In the genomic region with DNA sequence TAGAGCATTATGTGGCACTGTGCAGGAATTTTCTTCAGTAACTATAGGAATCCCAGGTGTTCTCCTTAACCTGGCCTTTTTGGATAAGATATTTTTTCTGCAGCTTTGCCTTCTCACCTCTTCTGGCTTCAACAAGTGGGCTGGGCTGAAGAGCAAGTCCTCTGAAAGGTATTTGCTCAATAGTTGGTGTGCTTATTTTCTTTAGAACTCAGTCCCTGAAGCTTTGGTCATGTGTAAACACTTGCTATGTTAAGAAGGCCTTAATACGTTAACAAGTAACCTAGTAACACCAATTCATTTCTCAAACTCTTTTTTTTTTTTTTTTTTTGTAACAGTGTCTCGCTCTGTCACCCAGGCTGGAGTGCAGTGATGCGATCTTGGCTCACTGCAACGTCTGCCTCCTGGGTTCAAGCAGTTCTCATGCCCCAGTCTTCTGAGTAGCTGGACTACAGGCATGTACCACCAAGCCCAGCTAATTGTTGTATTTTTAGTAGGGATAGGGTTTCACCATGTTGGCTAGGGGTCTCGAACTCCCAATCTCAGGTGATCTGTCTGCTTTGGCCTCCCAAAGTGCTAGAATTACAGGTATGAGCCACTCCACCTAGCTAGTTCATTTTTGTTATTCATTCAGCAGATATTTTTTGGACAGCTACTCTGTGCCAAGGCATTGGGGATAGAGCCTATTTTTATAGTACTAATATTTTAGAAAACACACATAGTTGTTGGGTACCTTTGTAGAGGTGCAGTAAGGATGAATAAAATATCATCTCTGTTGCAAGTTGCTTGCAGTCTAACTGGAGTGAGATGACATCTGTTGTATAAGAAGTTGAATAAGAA, we compare ENCODE assay signal across 20 cellular contexts.
DNase-seq lines count a peak whose midpoint lies in the region; ATAC-seq and TF ChIP-seq lines count a peak whose summit lies in the region.
"Had no signal": no experiment of that assay in that cellular context is flagged by ENCODE, and none has a peak within 500 bp of the region (broad histone marks: within the 10 kb centered on the region; RNA-seq: fewer than 3 reads in every experiment).

No MANE protein-coding gene starts in this region.

- H3K27ac ChIP-seq in hepatocyte (peak overlapping the region; percentile 17), lower lobe of right lung (peak overlapping the region; percentile 4), upper lobe of right lung (peak overlapping the region; percentile 21)
- H3K27ac ChIP-seq: 22Rv1, RWPE1, SJCRH30 had no signal

- H3K4me2 ChIP-seq in hepatocyte, result peak overlapping the region; percentile 52

- no peak overlapping the region for H2AFZ ChIP-seq in hepatocyte

- peaks cover 89% of the 10 kb centered on the region for H3K79me2 ChIP-seq in hepatocyte

- H3K27me3 ChIP-seq in hepatocyte, result no peaks in the 10 kb centered on the region
- H3K27me3 ChIP-seq in lower lobe of right lung (ENCODE audit: low read depth), result no peaks in the 10 kb centered on the region
- H3K27me3 ChIP-seq in upper lobe of right lung, result no peaks in the 10 kb centered on the region
- H3K27me3 ChIP-seq: SJCRH30 had no signal

- 81% methylated on average over 5 of the region's 5 CpGs for WGBS in hepatocyte (ENCODE audit: low lambda C conversion rate, missing lambda C conversion rate)

- H3K9me3 ChIP-seq in hepatocyte (ENCODE audit: low read depth) (no peaks in the 10 kb centered on the region), lower lobe of right lung (no peaks in the 10 kb centered on the region), upper lobe of right lung (no peaks in the 10 kb centered on the region)
- H3K9me3 ChIP-seq: SJCRH30 had no signal

- ATAC-seq in lower lobe of right lung (peak; percentile 92 to 97), upper lobe of right lung (peak; percentile 91), GM21529 (IDR thresholded peaks at IDR 0.05; ENCODE audit: unreplicated experiment) (no peak)

- TF ChIP-seq CTCF in hepatocyte (IDR thresholded peaks at IDR 0.05; ENCODE audit: poor library complexity) (no peak), lower lobe of right lung (IDR thresholded peaks at IDR 0.05) (no peak), upper lobe of right lung (IDR thresholded peaks at IDR 0.05) (no peak)

- DNase-seq in NCI-H2029 (lab: John Stamatoyannopoulos, UW), result peak; percentile 13
- DNase-seq in NCI-H2029 treated with DMSO at 0.1 percent for 48 hours (lab: John Stamatoyannopoulos, UW), result no peak
- DNase-seq in hepatocyte (ENCODE audit: low spot score), result peak; percentile 24
- no peak for DNase-seq in lower lobe of right lung
- DNase-seq in upper lobe of right lung, result no peak
- DNase-seq in effector CD8-positive, alpha-beta T cell (lab: John Stamatoyannopoulos, UW), result no peak
- no peak for DNase-seq in NCI-H69 (lab: John Stamatoyannopoulos, UW)
- DNase-seq: C1 segment of cervical spinal cord; DMS153; H7; Kasumi-1; NCI-H1417; NCI-H1930; NCI-H524 treated with DMSO at 0.1 percent for 48 hours; NK-92 treated with Interleukin-12 subunit alpha and Interleukin-12 subunit beta, amount 100 ng/mL, for 24 hours; OCI-M1 had no signal

- peaks cover 46% of the 10 kb centered on the region for H4K20me1 ChIP-seq in hepatocyte (ENCODE audit: insufficient read depth, poor library complexity, severe bottlenecking)

- no peaks in the 10 kb centered on the region for H3K36me3 ChIP-seq in hepatocyte (replicated peaks; ENCODE audit: insufficient read depth, low read depth)
- H3K36me3 ChIP-seq in lower lobe of right lung, result no peaks in the 10 kb centered on the region
- H3K36me3 ChIP-seq in upper lobe of right lung, result no peaks in the 10 kb centered on the region

- H3K9me2 ChIP-seq in hepatocyte (replicated peaks; ENCODE audit: insufficient read depth), result no peaks in the 10 kb centered on the region

- intact Hi-C loops in lower lobe of right lung (cut with DNase I) (no loop called here), upper lobe of right lung (cut with DNase I) (no loop called here)

- H3K4me3 ChIP-seq in hepatocyte, result no peak overlapping the region
- H3K4me3 ChIP-seq in lower lobe of right lung, result no peak overlapping the region
- H3K4me3 ChIP-seq in upper lobe of right lung, result no peak overlapping the region
- H3K4me3 ChIP-seq: SJCRH30 had no signal

- H3K4me1 ChIP-seq in hepatocyte (ENCODE audit: insufficient read depth) (peaks cover 32% of the 10 kb centered on the region), lower lobe of right lung (peaks cover 37% of the 10 kb centered on the region), upper lobe of right lung (peaks cover 20% of the 10 kb centered on the region)

Comparison
In these comparisons a context has a peak if more than half of its experiments do, and no peak if none do; other contexts are left out.
1. DNase-seq: peak in NCI-H2029 (single experiment) and hepatocyte (single experiment); none in NCI-H2029 treated with DMSO at 0.1 percent for 48 hours (single experiment), lower lobe of right lung (single experiment), upper lobe of right lung (single experiment), effector CD8-positive, alpha-beta T cell (single experiment) and NCI-H69 (single experiment).
2. Peak in every context shown above with its lines, with median percentiles within 50 percentile points of each other: H3K27ac ChIP-seq.